Comparison of ENCODE assay signal across 21 cellular contexts in the genomic region with DNA sequence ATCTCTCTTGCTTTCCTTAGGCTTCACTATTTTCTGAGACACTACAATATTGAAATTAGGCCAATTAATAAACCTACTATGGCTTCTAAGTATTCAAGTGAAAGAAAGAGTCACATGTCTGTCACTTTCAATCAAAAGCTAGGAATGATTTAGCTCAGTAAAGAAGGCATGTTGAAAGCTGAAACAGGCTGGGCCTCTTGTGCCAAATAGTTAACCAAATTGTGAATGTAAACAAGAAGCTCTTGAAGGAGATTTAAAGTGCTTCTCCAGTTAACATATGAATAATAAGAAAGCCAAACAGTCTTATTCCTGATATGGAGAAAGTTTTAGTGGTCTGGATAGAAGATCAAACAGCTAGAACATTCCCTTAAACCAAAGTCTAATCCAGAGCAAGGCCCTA.
"Had no signal": no experiment of that assay in that cellular context is flagged by ENCODE, and none has a peak within 500 bp of the region (broad histone marks: within the 10 kb centered on the region; RNA-seq: fewer than 3 reads in every experiment).

No MANE protein-coding gene starts in this region.

- H3K4me1 ChIP-seq: esophagus muscularis mucosa, foreskin keratinocyte, gastroesophageal sphincter, heart left ventricle had no signal

- H3K4me3 ChIP-seq: coronary artery, dorsolateral prefrontal cortex, esophagus muscularis mucosa, gastroesophageal sphincter, heart left ventricle, hepatocyte had no signal

- H3K27ac ChIP-seq: coronary artery, dorsolateral prefrontal cortex, esophagus muscularis mucosa, foreskin keratinocyte, gastroesophageal sphincter, heart left ventricle, hepatocyte had no signal

- DNase-seq: dermis blood vessel endothelial cell; dorsolateral prefrontal cortex; effector CD4-positive, alpha-beta T cell; effector memory CD4-positive, alpha-beta T cell; foreskin keratinocyte; heart left ventricle; hypothalamus; immature natural killer cell; islet precursor cell; kidney; kidney glomerular epithelial cell; left colon; left ventricle myocardium superior; mesendoderm; midbrain; naive thymus-derived CD4-positive, alpha-beta T cell had no signal

- H3K36me3 ChIP-seq: esophagus muscularis mucosa, gastroesophageal sphincter, heart left ventricle had no signal

- ATAC-seq: foreskin keratinocyte; gastroesophageal sphincter; heart left ventricle; left colon; left lobe of liver; left ventricle myocardium superior; naive thymus-derived CD4-positive, alpha-beta T cell had no signal

- H3K4me2 ChIP-seq: hepatocyte had no signal

- H2AFZ ChIP-seq: hepatocyte had no signal

- H3K27me3 ChIP-seq: dorsolateral prefrontal cortex, esophagus muscularis mucosa, foreskin keratinocyte, gastroesophageal sphincter, heart left ventricle, hepatocyte had no signal

- H3K9me3 ChIP-seq: esophagus muscularis mucosa had no signal
